ENCODE assay signal across 8 cellular contexts in the genomic region with DNA sequence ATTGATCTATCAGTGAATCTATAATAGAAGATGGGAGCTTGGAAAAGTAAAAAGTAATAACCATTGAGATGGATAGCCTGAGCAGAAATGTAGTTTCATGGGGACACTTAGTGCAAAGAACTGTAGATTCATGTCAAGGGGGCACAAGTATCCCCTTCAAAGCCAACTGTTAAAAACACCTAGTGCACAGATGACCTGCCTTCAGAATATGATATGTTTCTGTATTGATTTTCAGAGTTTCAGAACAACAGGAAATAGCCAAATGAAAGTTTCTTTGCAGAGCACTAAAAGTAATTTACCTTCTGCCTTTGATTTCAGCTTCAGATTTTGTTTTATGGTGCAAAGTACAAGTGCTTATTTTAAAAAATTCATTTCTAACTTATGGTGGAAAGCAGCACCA.
DNase-seq lines count a peak whose midpoint lies in the region; ATAC-seq, FAIRE-seq and TF ChIP-seq lines count a peak whose summit lies in the region.
"Not testable (repeated sequence)": the region's sequence is repeated elsewhere in the genome, so short reads cannot be mapped to it uniquely, and the experiment has no call there.

No MANE protein-coding gene starts in this region.

- H3K4me1 ChIP-seq in KMS-11 (ENCODE audit: low read depth, poor library complexity, severe bottlenecking) (peaks cover 57% of the 10 kb centered on the region), thyroid gland (peaks cover 8 to 15% of the 10 kb centered on the region in 2 donors)

- peak overlapping the region; percentile 15; the same call in 1 of the 2 replicates for H2AFZ ChIP-seq in KMS-11 (ENCODE audit: low read depth)

- H3K36me3 ChIP-seq in KMS-11 (ENCODE audit: insufficient read depth); bronchial epithelial cell (ENCODE audit: control insufficient read depth, insufficient read depth, low read length); thyroid gland: not testable (repeated sequence)

- intact Hi-C loops in thyroid gland (cut with DNase I), result not testable (repeated sequence)

- ATAC-seq in GM18498 (IDR thresholded peaks at IDR 0.05; ENCODE audit: unreplicated experiment), result peak; percentile 57
- ATAC-seq in GM19035 (IDR thresholded peaks at IDR 0.05; ENCODE audit: unreplicated experiment), result peak; percentile 52
- peak; percentile 48 for ATAC-seq in GM19452 (IDR thresholded peaks at IDR 0.05; ENCODE audit: unreplicated experiment)
- peak; percentile 42 for ATAC-seq in HG02678 (IDR thresholded peaks at IDR 0.05; ENCODE audit: unreplicated experiment)
- peak; percentile 47 for ATAC-seq in HG03175 (IDR thresholded peaks at IDR 0.05; ENCODE audit: unreplicated experiment)

- not testable (repeated sequence) for H4K20me1 ChIP-seq in KMS-11 (ENCODE audit: insufficient read depth)

- not testable (repeated sequence) for TF ChIP-seq CTCF in KMS-11 (conservative IDR thresholded peaks at IDR 0.05; ENCODE audit: low read depth, low read length); bronchial epithelial cell (IDR thresholded peaks at IDR 0.05; ENCODE audit: insufficient read depth, low read length, severe bottlenecking); thyroid gland (IDR thresholded peaks at IDR 0.05)

- H3K9ac ChIP-seq in KMS-11, result peak overlapping the region; percentile 32; the same call in 1 of the 2 replicates

- peak overlapping the region; percentile 83 for H3K4me2 ChIP-seq in KMS-11

- H3K27me3 ChIP-seq in KMS-11 (ENCODE audit: insufficient read depth, low read depth); bronchial epithelial cell (ENCODE audit: control insufficient read depth, insufficient read depth, low read length); thyroid gland: not testable (repeated sequence)

- peak; percentile 92 for FAIRE-seq in bronchial epithelial cell (lab: Jason Lieb, UNC)

- not testable (repeated sequence) for H3K4me3 ChIP-seq in KMS-11 (IDR thresholded peaks at IDR 0.05; ENCODE audit: insufficient read depth, low read depth, low read length); bronchial epithelial cell (ENCODE audit: low read depth, low read length); thyroid gland (replicated peaks in 1 of 3)

- not testable (repeated sequence) for TF ChIP-seq POLR2A in thyroid gland (IDR thresholded peaks at IDR 0.05)

- H3K27ac ChIP-seq in KMS-11 (peak overlapping the region; percentile 79), thyroid gland (peak overlapping the region; percentile 2 to 24 (median 17))

- not testable (repeated sequence) for H3K9me3 ChIP-seq in thyroid gland

- DNase-seq in bronchial epithelial cell (ENCODE audit: low read depth); thyroid gland: not testable (repeated sequence)

- H3K79me2 ChIP-seq in KMS-11 (ENCODE audit: insufficient read depth, low read depth), result not testable (repeated sequence)
